Comparison of ENCODE assay signal across 22 cellular contexts in genomic region chr13:97875218-97875617, GRCh38.
DNase-seq lines count a peak whose midpoint lies in the region; ATAC-seq lines count a peak whose summit lies in the region.
"Had no signal": no experiment of that assay in that cellular context is flagged by ENCODE, and none has a peak within 500 bp of the region (broad histone marks: within the 10 kb centered on the region; RNA-seq: fewer than 3 reads in every experiment).

No MANE protein-coding gene starts in this region.

- intact Hi-C loops in left cardiac atrium (cut with DNase I) (no loop called here), cardiac septum (cut with DNase I) (no loop called here)
- intact Hi-C loops in activated T-helper 2 cell treated with anti-CD3 and anti-CD28 coated beads, Interferon-gamma antibody, Interleukin-2, Interleukin-4, amounts not matched to agents 10 μg/mL and 5 μg/mL and 100 μg/mL, durations not matched to agents 14 hours and 24 hours and 36 hours (cut with micrococcal nuclease), result no loop called here

- no peaks in the 10 kb centered on the region for H3K4me1 Mint-ChIP-seq in activated T-helper 2 cell treated with anti-CD3 and anti-CD28 coated beads, Interferon-gamma antibody, Interleukin-2, Interleukin-4, amounts not matched to agents 10 μg/mL and 5 μg/mL and 100 μg/mL, durations not matched to agents 14 hours and 24 hours and 36 hours (ENCODE audit: low read depth)
- H3K4me1 Mint-ChIP-seq: CD4-positive, CD25-positive, alpha-beta regulatory T cell had no signal

- no peaks in the 10 kb centered on the region for H3K27me3 ChIP-seq in iPS-15b (ENCODE audit: control insufficient read depth, insufficient read depth, low read length)

- no peaks in the 10 kb centered on the region for H3K27me3 Mint-ChIP-seq in activated T-helper 2 cell treated with anti-CD3 and anti-CD28 coated beads, Interferon-gamma antibody, Interleukin-2, Interleukin-4, amounts not matched to agents 10 μg/mL and 5 μg/mL and 100 μg/mL, durations not matched to agents 14 hours and 24 hours and 36 hours (ENCODE audit: low read depth)
- H3K27me3 Mint-ChIP-seq: CD4-positive, CD25-positive, alpha-beta regulatory T cell had no signal

- no peaks in the 10 kb centered on the region for H3K9me3 Mint-ChIP-seq in activated T-helper 2 cell treated with anti-CD3 and anti-CD28 coated beads, Interferon-gamma antibody, Interleukin-2, Interleukin-4, amounts not matched to agents 10 μg/mL and 5 μg/mL and 100 μg/mL, durations not matched to agents 14 hours and 24 hours and 36 hours
- H3K9me3 Mint-ChIP-seq: CD4-positive, CD25-positive, alpha-beta regulatory T cell had no signal

- H3K36me3 ChIP-seq in iPS-15b (ENCODE audit: control insufficient read depth, insufficient read depth, low read length), result no peaks in the 10 kb centered on the region
- H3K36me3 ChIP-seq: BE2C had no signal

- H3K27ac Mint-ChIP-seq in activated T-helper 2 cell treated with anti-CD3 and anti-CD28 coated beads, Interferon-gamma antibody, Interleukin-2, Interleukin-4, amounts not matched to agents 10 μg/mL and 5 μg/mL and 100 μg/mL, durations not matched to agents 14 hours and 24 hours and 36 hours, result no peak overlapping the region
- H3K27ac Mint-ChIP-seq: CD4-positive, CD25-positive, alpha-beta regulatory T cell had no signal

- ATAC-seq in left cardiac atrium, result no peak
- ATAC-seq in HG03108 (IDR thresholded peaks at IDR 0.05; ENCODE audit: unreplicated experiment), result no peak
- ATAC-seq: PC-3, SK-N-SH treated with all-trans-retinoic acid at 6 μM for 48 hours had no signal

- peaks cover 2% of the 10 kb centered on the region for H3K4me1 ChIP-seq in iPS-15b (ENCODE audit: control insufficient read depth, insufficient read depth, low read length)
- H3K4me1 ChIP-seq: BE2C had no signal

- no peak overlapping the region for H3K9ac ChIP-seq in iPS-15b (ENCODE audit: low read depth, low read length)
- H3K9ac ChIP-seq: KMS-11 had no signal

- H3K4me3 ChIP-seq in iPS-15b (ENCODE audit: low read depth, low read length), result peak overlapping the region; percentile 32

- DNase-seq in left cardiac atrium (peak; percentile 29), cardiac septum (ENCODE audit: low spot score) (no peak), NCI-H2227 treated with DMSO at 0.1 percent for 48 hours (lab: John Stamatoyannopoulos, UW) (peak; percentile 44), DMS53 treated with DMSO at 0.1 percent for 48 hours (lab: John Stamatoyannopoulos, UW; ENCODE audit: unreplicated experiment) (no peak)
- DNase-seq in effector CD8-positive, alpha-beta T cell (lab: John Stamatoyannopoulos, UW), result no peak
- DNase-seq in activated T-helper 2 cell treated with anti-CD3 and anti-CD28 coated beads, Interferon-gamma antibody, Interleukin-2, Interleukin-4, amounts not matched to agents 10 μg/mL and 5 μg/mL and 100 μg/mL, durations not matched to agents 14 hours and 24 hours and 36 hours (ENCODE audit: low spot score), result no peak
- DNase-seq: BE2C; CD4-positive, CD25-positive, alpha-beta regulatory T cell; COR-L47; DMS53; NCI-H1048; NCI-H1436; NCI-H2081; NCI-H524; PC-3; RPMI8226; SHP77 treated with DMSO at 0.1 percent for 48 hours; T-helper 1 cell had no signal

- H3K9me3 ChIP-seq in iPS-15b (ENCODE audit: control insufficient read depth, insufficient read depth, low read length), result no peaks in the 10 kb centered on the region
- H3K9me3 ChIP-seq: BE2C had no signal

- no peak overlapping the region for H3K4me3 Mint-ChIP-seq in activated T-helper 2 cell treated with anti-CD3 and anti-CD28 coated beads, Interferon-gamma antibody, Interleukin-2, Interleukin-4, amounts not matched to agents 10 μg/mL and 5 μg/mL and 100 μg/mL, durations not matched to agents 14 hours and 24 hours and 36 hours (ENCODE audit: low read depth)
- H3K4me3 Mint-ChIP-seq: CD4-positive, CD25-positive, alpha-beta regulatory T cell had no signal

- no peaks in the 10 kb centered on the region for H3K36me3 Mint-ChIP-seq in activated T-helper 2 cell treated with anti-CD3 and anti-CD28 coated beads, Interferon-gamma antibody, Interleukin-2, Interleukin-4, amounts not matched to agents 10 μg/mL and 5 μg/mL and 100 μg/mL, durations not matched to agents 14 hours and 24 hours and 36 hours (ENCODE audit: low read depth)
- H3K36me3 Mint-ChIP-seq: CD4-positive, CD25-positive, alpha-beta regulatory T cell had no signal

Comparison
In these comparisons a context has a peak if more than half of its experiments do, and no peak if none do; other contexts are left out.
1. DNase-seq: peak in left cardiac atrium (single experiment) and NCI-H2227 treated with DMSO at 0.1 percent for 48 hours (single experiment); none in cardiac septum (single experiment), effector CD8-positive, alpha-beta T cell (single experiment), activated T-helper 2 cell treated with anti-CD3 and anti-CD28 coated beads, Interferon-gamma antibody, Interleukin-2, Interleukin-4, amounts not matched to agents 10 μg/mL and 5 μg/mL and 100 μg/mL, durations not matched to agents 14 hours and 24 hours and 36 hours (single experiment) and DMS53 treated with DMSO at 0.1 percent for 48 hours (single experiment).